Comparison of ENCODE assay signal across 11 cellular contexts in the genomic region with DNA sequence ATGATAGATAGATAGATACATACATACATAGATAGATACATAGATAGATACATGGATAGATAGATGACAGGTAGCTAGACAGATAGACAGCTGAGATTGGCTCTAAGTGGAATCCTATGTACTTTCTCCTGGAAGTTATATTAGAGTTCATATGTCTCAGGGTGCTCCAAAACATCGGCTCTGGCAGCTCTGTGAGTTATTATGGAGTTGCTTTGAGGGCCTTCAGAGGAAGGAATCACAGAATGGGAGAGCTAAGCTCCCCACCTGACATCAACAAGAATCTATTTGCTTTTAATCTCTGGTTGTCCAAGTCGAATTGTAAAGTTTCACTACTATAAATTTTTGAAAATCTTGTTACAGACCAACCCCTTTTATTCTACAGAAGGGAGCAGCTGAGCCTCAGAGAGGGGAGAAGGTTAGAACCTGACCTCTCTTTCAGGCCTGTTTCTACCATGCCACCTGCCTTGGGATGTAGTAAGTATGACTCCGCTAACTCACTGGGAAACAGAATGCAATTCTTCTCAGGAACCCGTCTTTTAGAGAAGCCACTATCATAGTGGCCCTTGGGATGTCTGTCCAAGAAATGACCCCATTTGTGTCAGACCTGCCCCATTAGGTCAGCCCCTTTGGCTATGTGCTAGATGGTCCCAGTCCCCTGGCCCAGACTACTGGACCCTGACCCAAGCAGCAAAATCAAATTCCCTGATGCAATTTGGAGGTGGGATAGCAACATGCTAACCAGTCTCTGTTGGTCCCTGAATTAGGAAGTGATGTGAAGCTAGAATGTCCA. TPM values are rescaled to one million over a fixed set of nuclear protein-coding genes. Genes with fewer than 3 reads are reported as not detected.
"Had no signal": no experiment of that assay in that cellular context is flagged by ENCODE, and none has a peak within 500 bp of the region (broad histone marks: within the 10 kb centered on the region; RNA-seq: fewer than 3 reads in every experiment).

No MANE protein-coding gene starts in this region.

- H2AFZ ChIP-seq: GM23248 had no signal

- DNase-seq: GM23248, GOT3, H7, HFFc6, IMR-90 had no signal

- H3K4me3 ChIP-seq: GM23248, HAP-1, K562 had no signal

- H3K9ac ChIP-seq: GM23248 had no signal

- H3K36me3 ChIP-seq: HAP-1 had no signal

- ATAC-seq: HCT116, K562 had no signal

- H3K4me1 ChIP-seq: HAP-1 had no signal

- H3K9me3 ChIP-seq: HAP-1 had no signal

- H3K27ac ChIP-seq: GM23248 had no signal

- FAIRE-seq: HTR-8/SVneo, K562 had no signal

RNA-seq across cellular contexts. Expression of a gene that starts 18.3 kb away (rescaled TPM):
- total RNA-seq: GM23248, H4, H7, HFFc6, HT-29, IMR-90 had no signal
- polyA plus RNA-seq: GM23248, IMR-90, K562 had no signal

RNA-seq across cellular contexts. Expression of a gene that starts 43.5 kb away (rescaled TPM):
- total RNA-seq: GM23248, H4, H7, HFFc6, HT-29, IMR-90, K562 had no signal
- polyA plus RNA-seq: GM23248, IMR-90, K562 had no signal
